Comparison of ENCODE assay signal across 23 cellular contexts in the genomic region with DNA sequence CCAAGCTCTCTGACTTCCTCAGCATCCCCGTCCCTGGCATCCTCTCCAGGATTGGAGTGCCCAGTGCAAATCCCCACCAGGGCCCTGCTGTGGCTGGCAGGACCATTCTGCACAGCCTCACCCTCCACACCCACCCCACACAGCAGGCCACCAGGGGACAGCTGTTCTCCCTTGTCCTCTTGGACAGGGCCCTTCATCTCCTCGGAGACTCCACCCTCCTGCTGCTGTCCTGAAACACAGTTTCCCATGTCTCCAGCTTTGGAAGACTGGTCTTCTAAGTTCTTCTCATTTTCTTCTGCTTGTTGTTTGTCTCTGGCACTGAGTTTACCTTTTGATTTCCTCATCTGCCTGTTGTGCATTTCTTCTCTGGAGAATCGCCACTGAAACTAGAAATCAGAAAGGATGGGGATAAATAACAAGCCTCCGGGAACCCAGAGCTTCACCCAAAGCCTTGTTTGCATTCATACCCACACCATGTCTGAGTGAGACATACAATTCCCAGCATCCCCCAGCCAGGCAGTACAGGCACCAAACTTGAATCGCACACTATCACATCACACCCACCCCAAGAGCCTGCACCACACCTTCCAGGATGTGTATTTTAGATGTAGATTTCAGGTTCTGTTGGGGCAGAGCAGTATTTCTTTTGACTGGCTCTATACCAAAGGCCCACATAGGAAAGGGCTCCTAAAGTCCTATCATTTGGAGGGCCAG. TPM values are rescaled to one million over a fixed set of nuclear protein-coding genes. Genes with fewer than 3 reads are reported as not detected.
DNase-seq lines count a peak whose midpoint lies in the region; ATAC-seq and TF ChIP-seq lines count a peak whose summit lies in the region.
"Had no signal": no experiment of that assay in that cellular context is flagged by ENCODE, and none has a peak within 500 bp of the region (broad histone marks: within the 10 kb centered on the region; RNA-seq: fewer than 3 reads in every experiment).

No MANE protein-coding gene starts in this region.

- H2AFZ ChIP-seq in DND-41 (ENCODE audit: low read depth, low read length), result no peak overlapping the region
- H2AFZ ChIP-seq: GM23338, PC-9 had no signal

- H3K79me2 ChIP-seq in DND-41 (ENCODE audit: insufficient read depth, low read length), result peaks cover 64% of the 10 kb centered on the region

- TF ChIP-seq CTCF in CD4-positive, alpha-beta T cell (IDR thresholded peaks at IDR 0.05), result no peak
- TF ChIP-seq CTCF in DND-41 (IDR thresholded peaks at IDR 0.05; ENCODE audit: borderline replicate concordance, extremely low read depth, low read length, poor library complexity, severe bottlenecking), result no peak

- ATAC-seq in CD4-positive, alpha-beta T cell (ENCODE audit: poor library complexity), result peak; percentile 19
- ATAC-seq in DND-41 (ENCODE audit: insufficient read depth, low read depth) (no peak), HG02763 (IDR thresholded peaks at IDR 0.05; ENCODE audit: unreplicated experiment) (no peak)
- no peak for ATAC-seq in activated naive CD4-positive, alpha-beta T cell treated with anti-CD3 and anti-CD28 coated beads, Interleukin-2, amount 50 U/mL, for 72 hours
- ATAC-seq in natural killer cell treated with Interleukin-12 subunit alpha and Interleukin-12 subunit beta and Interleukin-15 and Interleukin-18, amount 100 ng/mL, for 72 hours, result no peak
- ATAC-seq: GM23338, mucosa of descending colon had no signal

- no peak overlapping the region for H3K4me3 ChIP-seq in DND-41 (ENCODE audit: low read depth in 1 of 2, low read length in 2 of 2)
- H3K4me3 ChIP-seq: GM23338, left ventricle myocardium inferior, mucosa of descending colon, PC-9, sigmoid colon, SJSA1 had no signal

- peaks cover 95% of the 10 kb centered on the region for H3K4me1 Mint-ChIP-seq in CD4-positive, alpha-beta T cell (ENCODE audit: low read depth)
- peaks cover 55 to 57% of the 10 kb centered on the region in 2 donors for H3K4me1 Mint-ChIP-seq in natural killer cell treated with Interleukin-12 subunit alpha and Interleukin-12 subunit beta and Interleukin-15 and Interleukin-18, amount 100 ng/mL, for 72 hours (ENCODE audit: low read depth in 2 of 2)

- H3K9ac ChIP-seq in DND-41 (ENCODE audit: low read depth, low read length), result no peak overlapping the region

- no peak overlapping the region for H3K4me2 ChIP-seq in DND-41 (ENCODE audit: insufficient read depth, low read length)
- H3K4me2 ChIP-seq: GM23338, PC-9 had no signal

- peak overlapping the region; percentile 94 for H3K27ac Mint-ChIP-seq in CD4-positive, alpha-beta T cell
- H3K27ac Mint-ChIP-seq in activated naive CD4-positive, alpha-beta T cell treated with anti-CD3 and anti-CD28 coated beads, Interleukin-2, amount 50 U/mL, for 72 hours, result peak overlapping the region; percentile 73 to 97
- H3K27ac Mint-ChIP-seq in natural killer cell treated with Interleukin-12 subunit alpha and Interleukin-12 subunit beta and Interleukin-15 and Interleukin-18, amount 100 ng/mL, for 72 hours, result peak overlapping the region; percentile 47 to 55
- H3K27ac Mint-ChIP-seq: B cell, GM23338 had no signal

- H4K20me1 ChIP-seq in DND-41 (ENCODE audit: insufficient read depth, low read length), result no peaks in the 10 kb centered on the region

- peaks cover 69% of the 10 kb centered on the region for H3K4me1 ChIP-seq in DND-41 (ENCODE audit: insufficient read depth, low read length)
- H3K4me1 ChIP-seq: sigmoid colon, SJSA1 had no signal

- H3K4me3 Mint-ChIP-seq in CD4-positive, alpha-beta T cell, result peak overlapping the region; percentile 49
- H3K4me3 Mint-ChIP-seq in natural killer cell treated with Interleukin-12 subunit alpha and Interleukin-12 subunit beta and Interleukin-15 and Interleukin-18, amount 100 ng/mL, for 72 hours, result peak overlapping the region; percentile 3
- H3K4me3 Mint-ChIP-seq: B cell, GM23338 had no signal

- CTCF ChIA-PET in CD4-positive, alpha-beta T cell (lab: Charles Lee), result interaction anchor here (1.5 to 11.5 kb wide), 2 partner anchors 24 to 48 kb away, joined by 3 to 208 read pairs; no protein-coding TSS in a partner anchor

- no peaks in the 10 kb centered on the region for H3K9me3 Mint-ChIP-seq in CD4-positive, alpha-beta T cell
- H3K9me3 Mint-ChIP-seq in activated naive CD4-positive, alpha-beta T cell treated with anti-CD3 and anti-CD28 coated beads, Interleukin-2, amount 50 U/mL, for 72 hours, result no peaks in the 10 kb centered on the region
- no peaks in the 10 kb centered on the region for H3K9me3 Mint-ChIP-seq in natural killer cell treated with Interleukin-12 subunit alpha and Interleukin-12 subunit beta and Interleukin-15 and Interleukin-18, amount 100 ng/mL, for 72 hours
- H3K9me3 Mint-ChIP-seq: GM23338 had no signal

- no peaks in the 10 kb centered on the region for H3K27me3 ChIP-seq in CD4-positive, alpha-beta T cell (ENCODE audit: control insufficient read depth, insufficient read depth, low read length)
- no peaks in the 10 kb centered on the region for H3K27me3 ChIP-seq in DND-41 (ENCODE audit: insufficient read depth, low read length, poor library complexity)
- H3K27me3 ChIP-seq: sigmoid colon, SJSA1 had no signal

- intact Hi-C loops in CD4-positive, alpha-beta T cell (cut with DNase I, micrococcal nuclease), result loop anchor here in 1 of 2 experiments (2.0 kb wide), 1 partner anchor 16 kb away; no protein-coding TSS in a partner anchor
- intact Hi-C loops in posterior vena cava (cut with DNase I), result loop anchor here in 1 of 2 donors (1.0 kb wide), 1 partner anchor 105 kb away; no protein-coding TSS in a partner anchor

- no peaks in the 10 kb centered on the region for H3K27me3 Mint-ChIP-seq in CD4-positive, alpha-beta T cell
- no peaks in the 10 kb centered on the region for H3K27me3 Mint-ChIP-seq in natural killer cell treated with Interleukin-12 subunit alpha and Interleukin-12 subunit beta and Interleukin-15 and Interleukin-18, amount 100 ng/mL, for 72 hours
- H3K27me3 Mint-ChIP-seq: B cell had no signal

- POLR2A ChIA-PET in CD4-positive, alpha-beta T cell (lab: Charles Lee), result interaction anchor here (1.4 to 13.4 kb wide), 4 partner anchors 13 to 60 kb away, joined by 5 to 268 read pairs (median 121); no protein-coding TSS in a partner anchor

- no peak for DNase-seq in CD4-positive, alpha-beta T cell
- DNase-seq in DND-41 (no peak), posterior vena cava (ENCODE audit: low spot score) (no peak), retina (no peak)
- DNase-seq in activated naive CD4-positive, alpha-beta T cell treated with anti-CD3 and anti-CD28 coated beads, Interleukin-2, amount 50 U/mL, for 72 hours (ENCODE audit: low spot score in 2 of 2), result no peak
- no peak for DNase-seq in natural killer cell treated with Interleukin-12 subunit alpha and Interleukin-12 subunit beta and Interleukin-15 and Interleukin-18, amount 100 ng/mL, for 72 hours (ENCODE audit: low spot score)
- DNase-seq: aorta; effector CD4-positive, alpha-beta T cell; GDM1; glutamatergic neuron; left ventricle myocardium inferior; mucosa of descending colon; NCI-H1417; NCI-H2171; NCI-H82; PC-9; sigmoid colon; stimulated activated CD4-positive, alpha-beta T cell treated with anti-CD3 and anti-CD28 coated beads, Interleukin-1b, Interleukin-23, amount 100 ng/mL, for 48 hours; substantia nigra had no signal

- H3K36me3 Mint-ChIP-seq in CD4-positive, alpha-beta T cell (ENCODE audit: low read depth), result peaks cover 99% of the 10 kb centered on the region
- peaks cover 38 to 57% of the 10 kb centered on the region in 2 donors for H3K36me3 Mint-ChIP-seq in activated naive CD4-positive, alpha-beta T cell treated with anti-CD3 and anti-CD28 coated beads, Interleukin-2, amount 50 U/mL, for 72 hours
- H3K36me3 Mint-ChIP-seq in natural killer cell treated with Interleukin-12 subunit alpha and Interleukin-12 subunit beta and Interleukin-15 and Interleukin-18, amount 100 ng/mL, for 72 hours, result peaks cover 31% of the 10 kb centered on the region

- H3K27ac ChIP-seq in CD4-positive, alpha-beta T cell (ENCODE audit: low read depth, low read length), result peak overlapping the region; percentile 53
- H3K27ac ChIP-seq in DND-41 (ENCODE audit: low read length), result peak overlapping the region; percentile 70
- H3K27ac ChIP-seq: left ventricle myocardium inferior, PC-9, SJSA1 had no signal

- peaks cover 78% of the 10 kb centered on the region for H3K36me3 ChIP-seq in DND-41 (ENCODE audit: insufficient read depth, low read length)

- H3K9me3 ChIP-seq in CD4-positive, alpha-beta T cell (ENCODE audit: control insufficient read depth, low read length), result no peaks in the 10 kb centered on the region
- no peaks in the 10 kb centered on the region for H3K9me3 ChIP-seq in DND-41 (ENCODE audit: insufficient read depth, low read length, severe bottlenecking)
- H3K9me3 ChIP-seq: left ventricle myocardium inferior, mucosa of descending colon, sigmoid colon, SJSA1 had no signal

RNA-seq across cellular contexts. Expression of a gene that starts 52.0 kb away (rescaled TPM):
- 100 to 1,000 TPM; 135 TPM for total RNA-seq in CD4-positive, alpha-beta T cell
- total RNA-seq in activated naive CD4-positive, alpha-beta T cell treated with anti-CD3 and anti-CD28 coated beads, Interleukin-2, amount 50 U/mL, for 72 hours, result 10 to 100 TPM; 47.7 to 53.9 TPM
- total RNA-seq in natural killer cell treated with Interleukin-12 subunit alpha and Interleukin-12 subunit beta and Interleukin-15 and Interleukin-18, amount 100 ng/mL, for 72 hours, result 10 to 100 TPM; 16.0 to 31.4 TPM
- total RNA-seq in posterior vena cava, result 1 to 10 TPM; 7.5 to 8.6 TPM

RNA-seq across cellular contexts. Expression of a gene that starts 52.3 kb away (rescaled TPM):
- total RNA-seq in CD4-positive, alpha-beta T cell, result 10 to 100 TPM; 10.5 to 12.8 TPM
- total RNA-seq in activated naive CD4-positive, alpha-beta T cell treated with anti-CD3 and anti-CD28 coated beads, Interleukin-2, amount 50 U/mL, for 72 hours, result 10 to 100 TPM; 15.2 to 23.9 TPM
- total RNA-seq in natural killer cell treated with Interleukin-12 subunit alpha and Interleukin-12 subunit beta and Interleukin-15 and Interleukin-18, amount 100 ng/mL, for 72 hours, result 10 to 100 TPM; 24.4 to 25.7 TPM
- 10 to 100 TPM; 35.4 to 47.1 TPM for total RNA-seq in posterior vena cava
